In genomic region chr6:129906515-129907077, GRCh38 we compare ENCODE assay signal across 1 cellular context.
TF ChIP-seq lines count a peak whose summit lies in the region.

No MANE protein-coding gene starts in this region.

TF ChIP-seq in K562, 482 proteins besides CTCF, POLR2A, EP300 and RAD21 (continued from another document):
- no peak for TF ChIP-seq GTF3C2 (IDR thresholded peaks at IDR 0.05; ENCODE audit: borderline replicate concordance, extremely low read depth, insufficient read length)
- TF ChIP-seq DMBX1 (CRISPR knock-in tag; IDR thresholded peaks at IDR 0.05; ENCODE audit: borderline replicate concordance), result no peak
- TF ChIP-seq HINFP (tag; conservative IDR thresholded peaks at IDR 0.05; ENCODE audit: low read depth), result no peak
- TF ChIP-seq SP1 (CRISPR knock-in tag; IDR thresholded peaks at IDR 0.05), result no peak
- TF ChIP-seq MXI1 (IDR thresholded peaks at IDR 0.05; ENCODE audit: low read depth, low read length), result no peak
